In the genomic region with DNA sequence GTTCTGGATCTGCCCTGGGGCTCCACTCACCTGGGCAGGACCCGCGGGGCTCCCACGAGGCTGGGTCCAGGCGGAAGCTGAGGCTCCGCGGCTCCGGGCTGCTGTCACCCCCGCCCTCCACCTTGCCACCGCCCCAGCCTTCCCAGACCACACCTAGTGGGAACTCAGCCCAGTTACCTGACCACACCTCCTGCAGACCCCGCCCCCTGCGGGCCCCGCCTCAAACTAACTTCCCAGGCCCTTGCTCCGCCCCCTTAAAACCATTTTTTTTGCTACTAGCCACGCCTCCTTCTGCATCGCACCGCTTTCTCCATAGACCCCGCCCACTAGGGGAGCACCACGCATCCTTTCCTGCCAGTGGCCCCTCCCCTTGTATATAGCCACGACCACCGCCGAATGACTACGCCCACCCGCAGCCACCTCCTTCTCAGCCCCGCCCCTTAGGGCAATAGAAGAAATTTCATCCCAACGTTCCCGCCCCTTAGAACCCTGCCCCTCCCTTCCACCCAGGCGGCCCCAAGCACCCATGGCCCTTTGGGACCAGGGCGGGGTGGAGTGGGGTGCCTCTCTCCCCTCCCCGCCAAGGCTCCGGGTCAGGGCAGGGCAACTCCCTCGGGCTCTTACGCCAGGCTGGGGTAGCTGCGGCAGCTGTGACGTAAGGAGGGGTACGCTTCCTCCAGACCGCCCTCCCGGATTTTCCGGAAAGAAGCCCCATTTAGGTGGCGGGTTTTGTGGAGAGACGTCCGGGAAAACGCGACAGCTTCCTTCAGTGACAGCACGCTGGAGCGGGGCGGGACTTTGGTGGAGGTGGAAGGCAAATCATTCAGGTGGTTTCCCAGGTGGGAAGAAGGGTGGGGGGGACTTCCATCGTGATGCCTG, we compare ENCODE assay signal across 8 cellular contexts. TPM values are rescaled to one million over a fixed set of nuclear protein-coding genes. Genes with fewer than 3 reads are reported as not detected.
DNase-seq lines count a peak whose midpoint lies in the region; ATAC-seq and TF ChIP-seq lines count a peak whose summit lies in the region.

A gene (minus strand): TSS at position 79 of the 879 bp plus-strand sequence. CDS start 3,687 bp downstream, outside the sequence.

- H3K9me3 ChIP-seq in neural progenitor cell (ENCODE audit: low read depth) (no peaks in the 10 kb centered on the region), thyroid gland (no peaks in the 10 kb centered on the region)

- H3K36me3 ChIP-seq in neural progenitor cell (no peaks in the 10 kb centered on the region), thyroid gland (no peaks in the 10 kb centered on the region)

- peak within 1 kb of the TSS; percentile 89 for H3K4me2 ChIP-seq in neural progenitor cell

- peaks cover 6% of the 10 kb centered on the region for H3K4me1 Mint-ChIP-seq in neural progenitor cell

- peak within 1 kb of the TSS; percentile 77 for H2AFZ ChIP-seq in neural progenitor cell (replicated peaks)

- no peaks in the 10 kb centered on the region for H3K9me3 Mint-ChIP-seq in neural progenitor cell

- TF ChIP-seq POLR2A in thyroid gland (IDR thresholded peaks at IDR 0.05), result peak in 1 of 2 donors; percentile 77

- no peaks in the 10 kb centered on the region for H3K79me2 ChIP-seq in neural progenitor cell (ENCODE audit: low read depth)

- DNase-seq in Ammon's horn (ENCODE audit: low spot score), result peak; percentile 22
- peak; percentile 88 for DNase-seq in NOMO-1 treated with DMSO at 0.1 percent for 48 hours (lab: John Stamatoyannopoulos, UW; ENCODE audit: unreplicated experiment)
- peak; percentile 95 for DNase-seq in activated CD8-positive, alpha-beta memory T cell treated with anti-CD3 and anti-CD28 coated beads, Interleukin-2, amount 50 U/mL, for 4 hours
- peak; percentile 96 for DNase-seq in neural progenitor cell (ENCODE audit: low spot score)
- DNase-seq in thyroid gland, result peak; percentile 92 to 94

- H3K9ac ChIP-seq in neural progenitor cell, result no peak within 1 kb of the TSS

- no peaks in the 10 kb centered on the region for H3K36me3 Mint-ChIP-seq in neural progenitor cell

- intact Hi-C loops in thyroid gland (cut with DNase I), result no loop called here

- H3K4me3 Mint-ChIP-seq in neural progenitor cell, result peak within 1 kb of the TSS; percentile 76

- 4 to 8% methylated on average over 35 to 38 of the region's 47 CpGs for WGBS in thyroid gland, 2 donors

- no peak within 1 kb of the TSS for H3K27ac Mint-ChIP-seq in neural progenitor cell

- H3K27ac ChIP-seq in neural progenitor cell (no peak within 1 kb of the TSS), thyroid gland (peak within 1 kb of the TSS; percentile 21 to 88 (median 81))

- peaks cover 21% of the 10 kb centered on the region for H3F3A ChIP-seq in neural progenitor cell (ENCODE audit: low read depth)

- TF ChIP-seq CTCF in neural progenitor cell (IDR thresholded peaks at IDR 0.05), result no peak
- no peak for TF ChIP-seq CTCF in thyroid gland (IDR thresholded peaks at IDR 0.05)

- H4K20me1 ChIP-seq in neural progenitor cell (ENCODE audit: low read depth), result no peaks in the 10 kb centered on the region

- H3K4me1 ChIP-seq in neural progenitor cell, result no peaks in the 10 kb centered on the region
- peaks cover 16 to 21% of the 10 kb centered on the region in 2 donors for H3K4me1 ChIP-seq in thyroid gland

- ATAC-seq in GM19324 (IDR thresholded peaks at IDR 0.05; ENCODE audit: low FRiP score, unreplicated experiment) (peak; percentile 78), HG03432 (IDR thresholded peaks at IDR 0.05; ENCODE audit: unreplicated experiment) (peak; percentile 68), esophagus mucosa (peak; percentile 88)

- H3K27me3 Mint-ChIP-seq in neural progenitor cell (ENCODE audit: insufficient read depth, low read depth), result peaks cover 37% of the 10 kb centered on the region

- H3K27me3 ChIP-seq in neural progenitor cell, result peaks cover 22% of the 10 kb centered on the region
- H3K27me3 ChIP-seq in thyroid gland, result no peaks in the 10 kb centered on the region

- H3K4me3 ChIP-seq in neural progenitor cell, result peak within 1 kb of the TSS; percentile 54
- H3K4me3 ChIP-seq in thyroid gland (replicated peaks in 1 of 3), result peak within 1 kb of the TSS in 2 of 3 donors; percentile 32 to 39

RNA-seq across cellular contexts. Expression of the gene that starts here (rescaled TPM):
- total RNA-seq in esophagus mucosa, result 28.7 TPM
- total RNA-seq in neural progenitor cell (ENCODE audit: low replicate concordance), result 0.65 and 1.5 TPM in 2 replicates
- total RNA-seq in thyroid gland, result 10 to 100 TPM; 14.1 to 27.4 (median 20.7) TPM

Comparison
In these comparisons a context has a peak if more than half of its experiments do, and no peak if none do; other contexts are left out.
1. DNase-seq: peak in every context shown above with its lines; median percentile 96 in neural progenitor cell; 95 in activated CD8-positive, alpha-beta memory T cell treated with anti-CD3 and anti-CD28 coated beads, Interleukin-2, amount 50 U/mL, for 4 hours; 93 in thyroid gland; 88 in NOMO-1 treated with DMSO at 0.1 percent for 48 hours; 22 in Ammon's horn.